3 cellular contexts compared by ENCODE assay signal in the genomic region with DNA sequence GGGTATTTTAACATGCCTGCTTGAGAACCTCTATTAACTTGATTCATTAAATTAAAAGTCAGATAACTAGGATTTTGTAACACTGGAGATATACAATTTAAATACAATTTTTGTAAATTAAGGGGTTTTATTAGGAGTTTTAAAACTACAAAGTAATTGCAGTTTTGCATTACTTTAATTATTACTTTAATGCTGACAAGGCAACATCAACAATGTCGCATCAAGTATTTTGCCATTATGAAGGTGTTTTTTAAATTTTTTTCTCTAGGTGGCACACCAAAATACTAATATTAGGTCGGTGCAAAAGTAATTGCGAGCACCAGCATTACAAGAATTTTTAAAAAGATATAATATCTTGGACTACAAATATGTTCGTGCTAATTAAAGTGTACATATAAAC.
TF ChIP-seq lines count a peak whose summit lies in the region.

No MANE protein-coding gene starts in this region.

TF ChIP-seq in HepG2, 621 proteins besides CTCF, POLR2A, EP300 and RAD21:
- peak; percentile 21 to 85; a peak in 2 of 4 replicates for TF ChIP-seq MAFK (conservative IDR thresholded peaks at IDR 0.05 in 1 of 2, IDR thresholded peaks at IDR 0.05 in 1 of 2; ENCODE audit: low read length in 2 of 2)
- peak; percentile 79 for TF ChIP-seq MAFF (IDR thresholded peaks at IDR 0.05; ENCODE audit: low read depth, low read length)
- no peak for TF ChIP-seq ZFP37 (CRISPR knock-in tag; IDR thresholded peaks at IDR 0.05; ENCODE audit: borderline replicate concordance)

TF ChIP-seq in GM23338, 12 proteins besides CTCF, POLR2A, EP300 and RAD21 (continues in another document):
- TF ChIP-seq STAT1 (IDR thresholded peaks at IDR 0.05; ENCODE audit: unreplicated experiment) (no peak), POLR2AphosphoS5 (IDR thresholded peaks at IDR 0.05; ENCODE audit: low read depth) (no peak), JUNB (IDR thresholded peaks at IDR 0.05; ENCODE audit: unreplicated experiment) (no peak), ZNF462 (CRISPR knock-in tag; IDR thresholded peaks at IDR 0.05) (no peak), ZNF331 (CRISPR knock-in tag; IDR thresholded peaks at IDR 0.05; ENCODE audit: low read depth) (no peak), NANOG (IDR thresholded peaks at IDR 0.05; ENCODE audit: borderline replicate concordance) (no peak), ETS1 (IDR thresholded peaks at IDR 0.05) (no peak), ZNF114 (CRISPR knock-in tag; IDR thresholded peaks at IDR 0.05) (no peak), CREB1 (CRISPR knock-in tag; IDR thresholded peaks at IDR 0.05; ENCODE audit: low read depth) (no peak), EZH2 (IDR thresholded peaks at IDR 0.05; ENCODE audit: low read depth, unreplicated experiment) (no peak)

TF ChIP-seq in K562, 482 proteins besides CTCF, POLR2A, EP300 and RAD21:
- TF ChIP-seq TSHZ1 (CRISPR knock-in tag; IDR thresholded peaks at IDR 0.05), result no peak
- TF ChIP-seq JUND (IDR thresholded peaks at IDR 0.05; ENCODE audit: borderline replicate concordance, low read depth, low read length), result no peak
- no peak for TF ChIP-seq JUND (tag; IDR thresholded peaks at IDR 0.05; ENCODE audit: borderline replicate concordance, low read depth, low read length)
- TF ChIP-seq C11orf30 (IDR thresholded peaks at IDR 0.05; ENCODE audit: low read depth), result peak; percentile 58; the same call in 1 of the 2 replicates
- TF ChIP-seq ZFP91 (CRISPR knock-in tag; IDR thresholded peaks at IDR 0.05), result no peak
- no peak for TF ChIP-seq ZNF444 (CRISPR knock-in tag; IDR thresholded peaks at IDR 0.05)
- peak; percentile 58 for TF ChIP-seq MAFF (IDR thresholded peaks at IDR 0.05; ENCODE audit: low read length)
- peak; percentile 65; the same call in 1 of the 2 replicates for TF ChIP-seq MAFK (IDR thresholded peaks at IDR 0.05; ENCODE audit: low read length)
- peak; percentile 59 for TF ChIP-seq MAFG (tag; conservative IDR thresholded peaks at IDR 0.05)
- peak; percentile 81 for TF ChIP-seq ZNF316 (IDR thresholded peaks at IDR 0.05)
- TF ChIP-seq DMBX1 (CRISPR knock-in tag; IDR thresholded peaks at IDR 0.05; ENCODE audit: borderline replicate concordance), result no peak
- no peak for TF ChIP-seq SETDB1 (IDR thresholded peaks at IDR 0.05; ENCODE audit: low read length)
- TF ChIP-seq THRAP3 (IDR thresholded peaks at IDR 0.05; ENCODE audit: borderline replicate concordance), result no peak
- no peak for TF ChIP-seq ZBTB7A (IDR thresholded peaks at IDR 0.05; ENCODE audit: borderline replicate concordance, control insufficient read depth, low read depth, low read length)
- TF ChIP-seq CAMTA2 (CRISPR knock-in tag; conservative IDR thresholded peaks at IDR 0.05), result no peak
